ENCODE assay signal across 14 cellular contexts in the genomic region with DNA sequence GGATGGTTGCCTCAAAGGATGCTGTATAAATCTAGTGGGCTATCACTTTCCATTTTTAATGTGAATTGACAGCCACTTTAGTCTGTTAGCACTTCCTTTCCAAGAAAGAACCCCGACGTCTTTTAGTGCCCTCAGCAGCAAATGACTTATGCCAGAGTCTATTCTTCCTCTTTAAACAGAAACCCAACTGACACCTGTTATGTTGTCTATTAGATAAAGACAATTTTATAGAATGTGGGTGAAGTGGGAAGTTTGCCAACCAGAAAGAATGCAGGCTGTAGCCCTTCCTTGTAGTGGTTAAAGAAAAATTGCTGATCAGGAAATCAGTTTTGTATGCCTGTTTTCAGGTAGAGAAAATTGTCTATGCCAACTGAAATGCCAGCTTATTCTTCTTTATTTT.
"Had no signal": no experiment of that assay in that cellular context is flagged by ENCODE, and none has a peak within 500 bp of the region (broad histone marks: within the 10 kb centered on the region; RNA-seq: fewer than 3 reads in every experiment).

No MANE protein-coding gene starts in this region.

- H3K27ac ChIP-seq: cardiac muscle cell, foreskin keratinocyte, tibial nerve, vagina had no signal

- H3K4me1 ChIP-seq: foreskin keratinocyte, vagina had no signal

- H3K36me3 Mint-ChIP-seq: natural killer cell treated with Interleukin-12 subunit alpha and Interleukin-12 subunit beta and Interleukin-15 and Interleukin-18, amount 100 ng/mL, for 72 hours; stimulated activated memory B cell treated with anti-CD40 and anti-IgM and Interleukin-4, amounts not matched to agents 10 μg/mL and 1 μg/mL and 100 μg/mL, for 72 hours had no signal

- H3K4me3 Mint-ChIP-seq: activated B cell treated with CpG ODN at 0.5 μM for 24 hours; activated CD4-positive, alpha-beta T cell treated with anti-CD3 and anti-CD28 coated beads, Interleukin-2, amount 10 ng/mL, durations not matched to agents 24 days and 14 days; activated naive CD4-positive, alpha-beta T cell treated with anti-CD3 and anti-CD28 coated beads for 36 hours; natural killer cell treated with Interleukin-12 subunit alpha and Interleukin-12 subunit beta and Interleukin-15 and Interleukin-18, amount 100 ng/mL, for 72 hours; stimulated activated memory B cell treated with anti-CD40 and anti-IgM and Interleukin-4, amounts not matched to agents 10 μg/mL and 1 μg/mL and 100 μg/mL, for 72 hours had no signal

- H3K27me3 Mint-ChIP-seq: stimulated activated memory B cell treated with anti-CD40 and anti-IgM and Interleukin-4, amounts not matched to agents 10 μg/mL and 1 μg/mL and 100 μg/mL, for 72 hours had no signal

- ATAC-seq: foreskin keratinocyte; left lobe of liver; natural killer cell treated with Interleukin-12 subunit alpha and Interleukin-12 subunit beta and Interleukin-15 and Interleukin-18, amount 100 ng/mL, for 72 hours; right cardiac atrium; stimulated activated memory B cell treated with anti-CD40 and anti-IgM and Interleukin-4, amounts not matched to agents 10 μg/mL and 1 μg/mL and 100 μg/mL, for 72 hours had no signal

- H3K4me1 Mint-ChIP-seq: activated B cell treated with CpG ODN at 0.5 μM for 24 hours; stimulated activated memory B cell treated with anti-CD40 and anti-IgM and Interleukin-4, amounts not matched to agents 10 μg/mL and 1 μg/mL and 100 μg/mL, for 72 hours had no signal

- H3K27me3 ChIP-seq: cardiac muscle cell, tibial nerve, vagina had no signal

- H3K27ac Mint-ChIP-seq: activated B cell treated with CpG ODN at 0.5 μM for 24 hours; activated CD4-positive, alpha-beta T cell treated with anti-CD3 and anti-CD28 coated beads, Interleukin-2, amount 10 ng/mL, durations not matched to agents 24 days and 14 days; activated naive CD4-positive, alpha-beta T cell treated with anti-CD3 and anti-CD28 coated beads for 36 hours; natural killer cell treated with Interleukin-12 subunit alpha and Interleukin-12 subunit beta and Interleukin-15 and Interleukin-18, amount 100 ng/mL, for 72 hours; stimulated activated memory B cell treated with anti-CD40 and anti-IgM and Interleukin-4, amounts not matched to agents 10 μg/mL and 1 μg/mL and 100 μg/mL, for 72 hours had no signal

- H3K4me3 ChIP-seq: cardiac muscle cell, tibial nerve, vagina had no signal

- H3K9me3 Mint-ChIP-seq: activated B cell treated with CpG ODN at 0.5 μM for 24 hours; activated CD4-positive, alpha-beta T cell treated with anti-CD3 and anti-CD28 coated beads, Interleukin-2, amount 10 ng/mL, durations not matched to agents 24 days and 14 days; activated naive CD4-positive, alpha-beta T cell treated with anti-CD3 and anti-CD28 coated beads for 36 hours; natural killer cell treated with Interleukin-12 subunit alpha and Interleukin-12 subunit beta and Interleukin-15 and Interleukin-18, amount 100 ng/mL, for 72 hours; stimulated activated memory B cell treated with anti-CD40 and anti-IgM and Interleukin-4, amounts not matched to agents 10 μg/mL and 1 μg/mL and 100 μg/mL, for 72 hours had no signal

- H3K36me3 ChIP-seq: cardiac muscle cell, tibial nerve, vagina had no signal

- DNase-seq: activated B cell treated with CpG ODN at 0.5 μM for 24 hours; activated CD4-positive, alpha-beta T cell treated with anti-CD3 and anti-CD28 coated beads, Interleukin-2, amount 10 ng/mL, durations not matched to agents 24 days and 14 days; activated naive CD4-positive, alpha-beta T cell treated with anti-CD3 and anti-CD28 coated beads for 36 hours; effector CD4-positive, alpha-beta T cell; foreskin keratinocyte; mammary epithelial cell; nucleus accumbens; right cardiac atrium had no signal
